Comparison of ENCODE assay signal across 8 cellular contexts in the genomic region with DNA sequence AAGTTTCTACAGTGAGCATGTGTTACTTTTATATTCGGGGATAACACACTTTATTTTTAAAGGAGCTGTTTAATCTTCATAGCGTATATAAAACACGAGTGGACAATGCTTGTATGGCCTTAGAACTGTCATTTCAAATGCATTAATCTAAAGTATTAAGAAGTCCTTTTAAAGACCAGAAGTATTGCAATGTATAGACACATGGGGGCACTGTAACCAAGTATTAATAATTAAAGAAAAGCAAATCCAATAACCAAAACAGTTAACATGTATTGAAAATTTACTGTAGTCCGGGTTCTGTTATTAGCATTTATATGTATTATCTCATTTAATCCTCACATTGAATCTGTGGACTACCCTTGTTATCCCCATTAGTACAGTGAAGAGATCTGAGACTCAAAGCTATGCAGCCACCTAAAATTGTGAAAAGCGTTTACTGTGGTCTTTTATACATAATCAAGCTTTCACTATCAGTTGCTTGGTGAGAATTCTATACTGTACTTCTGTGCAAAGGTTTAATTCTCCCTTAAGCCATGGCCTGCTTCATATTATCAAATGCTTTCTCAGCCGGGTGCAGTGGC. TPM values are rescaled to one million over a fixed set of nuclear protein-coding genes. Genes with fewer than 3 reads are reported as not detected.
DNase-seq lines count a peak whose midpoint lies in the region; ATAC-seq, FAIRE-seq and TF ChIP-seq lines count a peak whose summit lies in the region.

No MANE protein-coding gene starts in this region.

- H3K27me3 ChIP-seq in pancreas = no peaks in the 10 kb centered on the region
- no peaks in the 10 kb centered on the region for H3K27me3 ChIP-seq in ovary

- H3K4me1 ChIP-seq in pancreas = no peaks in the 10 kb centered on the region
- no peaks in the 10 kb centered on the region for H3K4me1 ChIP-seq in ovary (ENCODE audit: insufficient read depth)

- TF ChIP-seq POLR2A in ovary (IDR thresholded peaks at IDR 0.05) = no peak

- TF ChIP-seq EP300 in ovary (IDR thresholded peaks at IDR 0.05) = no peak

- H3K9me3 ChIP-seq in pancreas (no peaks in the 10 kb centered on the region), ovary (no peaks in the 10 kb centered on the region)

- ATAC-seq in pancreas (peak in 3 of 4 donors; percentile 57 to 75 (median 63)), GM21447 (IDR thresholded peaks at IDR 0.05; ENCODE audit: unreplicated experiment) (no peak)

- H3K4me3 ChIP-seq in astrocyte of the cerebellum (ENCODE audit: low read depth, low read length) (no peak overlapping the region), pancreas (no peak overlapping the region), ovary (no peak overlapping the region)

- no peak overlapping the region for H3K27ac ChIP-seq in pancreas
- H3K27ac ChIP-seq in ovary = no peak overlapping the region

- TF ChIP-seq CTCF in astrocyte of the cerebellum (IDR thresholded peaks at IDR 0.05; ENCODE audit: low read depth, low read length, missing control alignments) (peak; percentile 5), pancreas (IDR thresholded peaks at IDR 0.05) (peak in 2 of 4 donors; percentile 14 to 19), ovary (IDR thresholded peaks at IDR 0.05) (no peak)

- no peak for FAIRE-seq in pancreas (lab: Jason Lieb, UNC)

- in situ Hi-C loops in KBM-7 (cut with MboI; ENCODE audit: low pct_unique_long_range_greater_than_20kb, low sequenced_read_pairs) = loop anchor here (25.0 kb wide), 1 partner anchor 725 kb away; no protein-coding TSS in a partner anchor
- in situ Hi-C loops in astrocyte of the cerebellum (cut with HindIII; ENCODE audit: low sequenced_read_pairs) = no loop called here

- DNase-seq in NCI-H2227 (lab: John Stamatoyannopoulos, UW; ENCODE audit: unreplicated experiment) = peak; percentile 13
- DNase-seq in NCI-H2227 treated with DMSO at 0.1 percent for 48 hours (lab: John Stamatoyannopoulos, UW) = no peak
- peak; percentile 35 for DNase-seq in KBM-7
- DNase-seq in astrocyte of the cerebellum (ENCODE audit: low read depth) = no peak
- no peak for DNase-seq in pancreas
- DNase-seq in mesenteric fat pad (ENCODE audit: low spot score) = no peak
- DNase-seq in ovary = no peak

- 41 to 43% methylated on average over 6 of the region's 6 CpGs for WGBS in pancreas, 2 donors
- WGBS in ovary, 3 donors = 60 to 63% (median 61%) methylated on average over 6 of the region's 6 CpGs

- no peaks in the 10 kb centered on the region for H3K36me3 ChIP-seq in pancreas
- H3K36me3 ChIP-seq in ovary = no peaks in the 10 kb centered on the region

- intact Hi-C loops in pancreas (cut with DNase I) = no loop called here
- intact Hi-C loops in ovary (cut with DNase I) = no loop called here

RNA-seq across cellular contexts. Expression of gene ARL14, which starts 10.1 kb away (rescaled TPM):
- 1 to 10 TPM in 5 of 6 donors, under 1 TPM in 1; 0.75 to 2.8 (median 1.8) TPM for total RNA-seq in pancreas
- 1 to 10 TPM; 4.1 to 5.8 TPM for polyA plus RNA-seq in pancreas
- total RNA-seq in mesenteric fat pad = not detected
- not detected for total RNA-seq in ovary
- polyA plus RNA-seq in ovary = not detected

Comparison
In these comparisons a context has a peak if more than half of its experiments do, and no peak if none do; other contexts are left out.
1. DNase-seq: peak in NCI-H2227 (single experiment) and KBM-7 (single experiment); none in NCI-H2227 treated with DMSO at 0.1 percent for 48 hours (single experiment), astrocyte of the cerebellum (single experiment), pancreas (0 of 6), mesenteric fat pad (single experiment) and ovary (0 of 5).